23 cellular contexts compared by ENCODE assay signal in genomic region chr15:98763179-98763578, GRCh38.
A peak's percentile ranks its signal among the peaks of the same experiment; 100 is the strongest.
DNase-seq lines count a peak whose midpoint lies in the region; ATAC-seq and TF ChIP-seq lines count a peak whose summit lies in the region.
"Had no signal": no experiment of that assay in that cellular context is flagged by ENCODE, and none has a peak within 500 bp of the region (broad histone marks: within the 10 kb centered on the region; RNA-seq: fewer than 3 reads in every experiment).

No MANE protein-coding gene starts in this region.

- peak overlapping the region; percentile 64 for H3K27ac Mint-ChIP-seq in GM23338
- H3K27ac Mint-ChIP-seq: activated CD4-positive, alpha-beta T cell treated with anti-CD3 and anti-CD28 coated beads, Interleukin-2, amount 10 ng/mL, durations not matched to agents 7 days and 5 days; activated naive CD8-positive, alpha-beta T cell treated with anti-CD3 and anti-CD28 coated beads for 36 hours; effector memory CD8-positive, alpha-beta T cell; naive B cell had no signal

- H3K4me2 ChIP-seq in GM23338 (no peak overlapping the region), GM23248 (ENCODE audit: unreplicated experiment) (no peak overlapping the region)
- H3K4me2 ChIP-seq: KMS-11 had no signal

- peaks cover 17% of the 10 kb centered on the region for H3K36me3 Mint-ChIP-seq in GM23338 (ENCODE audit: low read depth)
- H3K36me3 Mint-ChIP-seq: activated naive CD8-positive, alpha-beta T cell treated with anti-CD3 and anti-CD28 coated beads for 36 hours; naive B cell had no signal

- H3K4me3 Mint-ChIP-seq in GM23338, result no peak overlapping the region
- H3K4me3 Mint-ChIP-seq: activated CD4-positive, alpha-beta T cell treated with anti-CD3 and anti-CD28 coated beads, Interleukin-2, amount 10 ng/mL, durations not matched to agents 7 days and 5 days; activated naive CD8-positive, alpha-beta T cell treated with anti-CD3 and anti-CD28 coated beads for 36 hours; brain; effector memory CD8-positive, alpha-beta T cell had no signal

- H3K9ac ChIP-seq in endocrine pancreas (ENCODE audit: control insufficient read depth, insufficient read depth, low read length) (no peak overlapping the region), mucosa of stomach (ENCODE audit: low read length) (peak overlapping the region; percentile 45), GM23248 (no peak overlapping the region)
- H3K9ac ChIP-seq: KMS-11, parathyroid adenoma had no signal

- H3K9me3 ChIP-seq in endocrine pancreas (ENCODE audit: control insufficient read depth, low read length) (no peaks in the 10 kb centered on the region), mucosa of stomach (ENCODE audit: control insufficient read depth, low read length) (no peaks in the 10 kb centered on the region), GM23248 (ENCODE audit: low read depth) (no peaks in the 10 kb centered on the region)
- H3K9me3 ChIP-seq: SJSA1, transverse colon had no signal

- H3K4me1 ChIP-seq in GM23338 (ENCODE audit: insufficient read depth), result peaks cover 52% of the 10 kb centered on the region
- H3K4me1 ChIP-seq in endocrine pancreas (ENCODE audit: control insufficient read depth, insufficient read depth, low read length), result no peaks in the 10 kb centered on the region
- H3K4me1 ChIP-seq in mucosa of stomach (ENCODE audit: control insufficient read depth, insufficient read depth, low read length), result peaks cover 16% of the 10 kb centered on the region
- peaks cover 11% of the 10 kb centered on the region; the same call in 1 of the 2 replicates for H3K4me1 ChIP-seq in GM23248 (ENCODE audit: insufficient read depth)
- H3K4me1 ChIP-seq: parathyroid adenoma, SJSA1 had no signal

- ATAC-seq in GM23338 (no peak), GM18517 (IDR thresholded peaks at IDR 0.05; ENCODE audit: unreplicated experiment) (no peak)
- ATAC-seq: effector memory CD8-positive, alpha-beta T cell had no signal

- H3F3A ChIP-seq in GM23338 (replicated peaks; ENCODE audit: low read depth), result no peaks in the 10 kb centered on the region
- H3F3A ChIP-seq in GM23248 (ENCODE audit: insufficient read depth), result no peaks in the 10 kb centered on the region

- peaks cover 13% of the 10 kb centered on the region; the same call in 2 of the 3 replicates for H3K9me3 Mint-ChIP-seq in GM23338
- H3K9me3 Mint-ChIP-seq: activated CD4-positive, alpha-beta T cell treated with anti-CD3 and anti-CD28 coated beads, Interleukin-2, amount 10 ng/mL, durations not matched to agents 7 days and 5 days; activated naive CD8-positive, alpha-beta T cell treated with anti-CD3 and anti-CD28 coated beads for 36 hours; effector memory CD8-positive, alpha-beta T cell; naive B cell had no signal

- DNase-seq in GM23338 (ENCODE audit: low spot score), result no peak
- DNase-seq in NCI-H69 (lab: John Stamatoyannopoulos, UW), result peak; percentile 41
- no peak for DNase-seq in GM23248
- no peak for DNase-seq in NCI-H345 treated with DMSO at 0.1 percent for 48 hours (lab: John Stamatoyannopoulos, UW; ENCODE audit: unreplicated experiment)
- no peak for DNase-seq in NOMO-1 treated with DMSO at 0.1 percent for 48 hours (lab: John Stamatoyannopoulos, UW; ENCODE audit: unreplicated experiment)
- DNase-seq: activated CD4-positive, alpha-beta T cell treated with anti-CD3 and anti-CD28 coated beads, Interleukin-2, amount 10 ng/mL, durations not matched to agents 7 days and 5 days; activated naive CD8-positive, alpha-beta T cell treated with anti-CD3 and anti-CD28 coated beads for 36 hours; DMS 273 treated with DMSO at 0.1 percent for 48 hours; effector memory CD8-positive, alpha-beta T cell; glutamatergic neuron; naive B cell; NCI-H2107; NCI-H748 treated with DMSO at 0.1 percent for 48 hours; stimulated activated CD4-positive, alpha-beta T cell treated with anti-CD3 and anti-CD28 coated beads, Interleukin-2, amount 100 ng/mL, for 24 hours; stimulated activated naive CD4-positive, alpha-beta T cell; transverse colon had no signal

- in situ Hi-C loops in GM23248 (cut with MboI), result no loop called here

- no peaks in the 10 kb centered on the region for H3K9me2 ChIP-seq in GM23338 (ENCODE audit: insufficient read depth)
- H3K9me2 ChIP-seq in GM23248 (ENCODE audit: insufficient read depth), result no peaks in the 10 kb centered on the region

- H2AFZ ChIP-seq in GM23338 (no peak overlapping the region), GM23248 (no peak overlapping the region)
- H2AFZ ChIP-seq: parathyroid adenoma had no signal

- H3K36me3 ChIP-seq in GM23338 (ENCODE audit: insufficient read depth), result no peaks in the 10 kb centered on the region
- no peaks in the 10 kb centered on the region for H3K36me3 ChIP-seq in endocrine pancreas (ENCODE audit: control insufficient read depth, insufficient read depth, low read length)
- H3K36me3 ChIP-seq in mucosa of stomach (ENCODE audit: control insufficient read depth, insufficient read depth, low read length), result no peaks in the 10 kb centered on the region
- no peaks in the 10 kb centered on the region for H3K36me3 ChIP-seq in GM23248 (ENCODE audit: low read depth)
- H3K36me3 ChIP-seq: SJSA1, transverse colon had no signal

- H4K20me1 ChIP-seq in GM23338 (replicated peaks; ENCODE audit: insufficient read depth) (peaks cover 34% of the 10 kb centered on the region), GM23248 (ENCODE audit: insufficient read depth) (peaks cover 22% of the 10 kb centered on the region; the same call in 1 of the 2 replicates)

- peaks cover 16% of the 10 kb centered on the region for H3K27me3 Mint-ChIP-seq in GM23338 (ENCODE audit: insufficient read depth, low read depth, poor library complexity)
- H3K27me3 Mint-ChIP-seq: activated CD4-positive, alpha-beta T cell treated with anti-CD3 and anti-CD28 coated beads, Interleukin-2, amount 10 ng/mL, durations not matched to agents 7 days and 5 days; activated naive CD8-positive, alpha-beta T cell treated with anti-CD3 and anti-CD28 coated beads for 36 hours; brain; naive B cell had no signal

- no peak for TF ChIP-seq CTCF in GM23338 (conservative IDR thresholded peaks at IDR 0.05; ENCODE audit: low read depth in 2 of 2)

- H3K27me3 ChIP-seq in GM23338 (ENCODE audit: insufficient read depth) (no peaks in the 10 kb centered on the region), endocrine pancreas (ENCODE audit: control insufficient read depth, insufficient read depth, low read length) (no peaks in the 10 kb centered on the region), mucosa of stomach (ENCODE audit: control insufficient read depth, insufficient read depth, low read length) (no peaks in the 10 kb centered on the region), GM23248 (replicated peaks; ENCODE audit: insufficient read depth) (no peaks in the 10 kb centered on the region)
- H3K27me3 ChIP-seq: SJSA1, transverse colon had no signal

- H3K27ac ChIP-seq in GM23338 (ENCODE audit: low read depth) (peak overlapping the region; percentile 26; the same call in 1 of the 2 replicates), GM23248 (no peak overlapping the region)
- H3K27ac ChIP-seq: KMS-11, parathyroid adenoma, SJSA1, transverse colon had no signal

- WGBS in GM23248 (ENCODE audit: low coverage in 1 of 2, low lambda C conversion rate in 2 of 2, missing lambda C conversion rate in 2 of 2), 2 experiments, result 87 to 93% methylated on average over 4 of the region's 4 CpGs

- H3K79me2 ChIP-seq in GM23338 (replicated peaks; ENCODE audit: insufficient read depth), result peaks cover 100% of the 10 kb centered on the region
- H3K79me2 ChIP-seq in GM23248 (ENCODE audit: insufficient read depth), result peaks cover 100% of the 10 kb centered on the region

- H3K4me3 ChIP-seq in GM23338 (no peak overlapping the region), endocrine pancreas (ENCODE audit: control insufficient read depth, insufficient read depth, low read length) (peak overlapping the region; percentile 40), mucosa of stomach (ENCODE audit: low read length) (no peak overlapping the region), GM23248 (no peak overlapping the region)
- H3K4me3 ChIP-seq: SJSA1, transverse colon had no signal

- H3K4me1 Mint-ChIP-seq in GM23338, result peaks cover 60% of the 10 kb centered on the region
- H3K4me1 Mint-ChIP-seq: activated CD4-positive, alpha-beta T cell treated with anti-CD3 and anti-CD28 coated beads, Interleukin-2, amount 10 ng/mL, durations not matched to agents 7 days and 5 days had no signal

TF ChIP-seq in GM23338, 12 proteins besides CTCF, POLR2A, EP300 and RAD21:
- no peak for TF ChIP-seq NANOG (IDR thresholded peaks at IDR 0.05; ENCODE audit: borderline replicate concordance)
- no peak for TF ChIP-seq EZH2 (IDR thresholded peaks at IDR 0.05; ENCODE audit: low read depth, unreplicated experiment)
- no peak for TF ChIP-seq JUNB (IDR thresholded peaks at IDR 0.05; ENCODE audit: unreplicated experiment)
- TF ChIP-seq ZNF114 (CRISPR knock-in tag; IDR thresholded peaks at IDR 0.05), result no peak
- no peak for TF ChIP-seq REST (IDR thresholded peaks at IDR 0.05; ENCODE audit: unreplicated experiment)
- no peak for TF ChIP-seq STAT1 (IDR thresholded peaks at IDR 0.05; ENCODE audit: unreplicated experiment)
